Comparison of ENCODE assay signal across 16 cellular contexts in genomic region chr14:88863167-88863566, GRCh38. TPM values are rescaled to one million over a fixed set of nuclear protein-coding genes. Genes with fewer than 3 reads are reported as not detected.
DNase-seq lines count a peak whose midpoint lies in the region; ATAC-seq, FAIRE-seq and TF ChIP-seq lines count a peak whose summit lies in the region.
"Had no signal": no experiment of that assay in that cellular context is flagged by ENCODE, and none has a peak within 500 bp of the region (broad histone marks: within the 10 kb centered on the region; RNA-seq: fewer than 3 reads in every experiment).

No MANE protein-coding gene starts in this region.

- no peak overlapping the region for H3K9ac ChIP-seq in K562 (ENCODE audit: insufficient read depth in 1 of 2, low read depth in 2 of 2, low read length in 2 of 2)

- no peaks in the 10 kb centered on the region for H3K36me3 ChIP-seq in K562 (ENCODE audit: control insufficient read depth, insufficient read depth, low read length)
- no peaks in the 10 kb centered on the region for H3K36me3 ChIP-seq in mucosa of descending colon (ENCODE audit: low read depth)
- peaks cover 4% of the 10 kb centered on the region for H3K36me3 ChIP-seq in MG63

- H3K27me3 Mint-ChIP-seq in HFFc6 (ENCODE audit: insufficient read depth): no peaks in the 10 kb centered on the region; the same call in 1 of the 2 replicates

- no peak overlapping the region for H2AFZ ChIP-seq in K562 (ENCODE audit: low read depth, low read length)
- H2AFZ ChIP-seq: GM23338 had no signal

- H3K9me3 ChIP-seq in K562 (replicated peaks; ENCODE audit: control insufficient read depth, insufficient read depth, low read depth, low read length): no peaks in the 10 kb centered on the region
- no peaks in the 10 kb centered on the region for H3K9me3 ChIP-seq in mucosa of descending colon
- no peaks in the 10 kb centered on the region for H3K9me3 ChIP-seq in MG63
- H3K9me3 ChIP-seq: Caco-2 had no signal

- no peak overlapping the region for H3K4me2 ChIP-seq in K562 (ENCODE audit: insufficient read depth, low read length)
- H3K4me2 ChIP-seq: GM23338 had no signal

- 0% methylated on average over 1 of the region's 1 CpG for WGBS in K562 (ENCODE audit: insufficient coverage, low coverage, missing lambda C conversion rate)

- H3K4me3 ChIP-seq in K562: no peak overlapping the region
- H3K4me3 ChIP-seq in mucosa of descending colon: no peak overlapping the region
- no peak overlapping the region for H3K4me3 ChIP-seq in MG63
- H3K4me3 ChIP-seq: GM23338 had no signal

- H3K27ac Mint-ChIP-seq in HFFc6: peak overlapping the region; percentile 25
- H3K27ac Mint-ChIP-seq: CD14-positive monocyte; CD8-positive, alpha-beta T cell; GM23338; H9 had no signal

- FAIRE-seq in K562 (lab: Jason Lieb, UNC): no peak

- CTCF ChIA-PET in K562 (lab: Yijun Ruan, JAX; ENCODE audit: low intra/inter-chr PET ratio): no interaction called here

- no peaks in the 10 kb centered on the region for H3K79me2 ChIP-seq in K562 (ENCODE audit: control insufficient read depth, insufficient read depth, low read length)

- H3K9me1 ChIP-seq in K562 (ENCODE audit: control insufficient read depth, insufficient read depth, low read length): no peaks in the 10 kb centered on the region

- H3K9me3 Mint-ChIP-seq in HFFc6: 0 out of 2 replicates have a peak, but pooled peaks cover 4% of the 10 kb centered on the region

- H3K27me3 ChIP-seq in K562 (ENCODE audit: control insufficient read depth in 2 of 2, insufficient read depth in 2 of 2, low read length in 2 of 2) (no peaks in the 10 kb centered on the region), MG63 (no peaks in the 10 kb centered on the region)

- POLR2A ChIA-PET in K562 (lab: Yijun Ruan, JAX): no interaction called here

- intact Hi-C loops in K562 (cut with micrococcal nuclease) (no loop called here), mucosa of descending colon (cut with DNase I, micrococcal nuclease) (no loop called here)

- ATAC-seq in K562 (no peak), mucosa of descending colon (peak; percentile 45), GM19452 (IDR thresholded peaks at IDR 0.05; ENCODE audit: unreplicated experiment) (no peak)
- ATAC-seq: CD8-positive, alpha-beta T cell; GM23338 had no signal

- no TSS peak for BruUV-seq in K562 (replicated peaks; lab: Mats Ljungman, UMichigan)

- H3K4me3 Mint-ChIP-seq in HFFc6: no peak overlapping the region
- H3K4me3 Mint-ChIP-seq: CD14-positive monocyte; CD8-positive, alpha-beta T cell; GM23338; H9 had no signal

- H3K4me1 ChIP-seq in K562 (replicated peaks in 1 of 2; ENCODE audit: control insufficient read depth in 2 of 2, insufficient read depth in 2 of 2, low read length in 2 of 2) (no peaks in the 10 kb centered on the region), mucosa of descending colon (ENCODE audit: low read depth) (no peaks in the 10 kb centered on the region)
- H3K4me1 ChIP-seq: Caco-2 had no signal

- DNase-seq in NCI-H2107 treated with DMSO at 0.1 percent for 48 hours (lab: John Stamatoyannopoulos, UW; ENCODE audit: unreplicated experiment): peak; percentile 36
- no peak for DNase-seq in NCI-H2107 (lab: John Stamatoyannopoulos, UW)
- no peak for DNase-seq in HFFc6
- no peak for DNase-seq in K562 (ENCODE audit: extremely low read depth in 1 of 4, low spot score in 3 of 4)
- DNase-seq in mucosa of descending colon: no peak
- no peak for DNase-seq in activated effector memory CD4-positive, alpha-beta T cell treated with anti-CD3 and anti-CD28 coated beads, Interleukin-2, amount 50 U/mL, for 16 hours
- DNase-seq in MG63: no peak
- DNase-seq: Caco-2; CD8-positive, alpha-beta T cell; DMS53; GF-D8; H9 had no signal

- no peaks in the 10 kb centered on the region for H4K20me1 ChIP-seq in K562 (replicated peaks; ENCODE audit: control insufficient read depth, insufficient read depth, low read length)

- TF ChIP-seq CTCF in HFFc6 (IDR thresholded peaks at IDR 0.05) (no peak), K562 (IDR thresholded peaks at IDR 0.05 in 2 of 3, conservative IDR thresholded peaks at IDR 0.05 in 1 of 3; ENCODE audit: insufficient read depth in 2 of 3, low read depth in 1 of 3, low read length in 3 of 3) (no peak), mucosa of descending colon (IDR thresholded peaks at IDR 0.05) (no peak)

- H3K36me3 Mint-ChIP-seq in HFFc6 (ENCODE audit: low read depth): peaks cover 65% of the 10 kb centered on the region

- H3K27ac ChIP-seq in K562 (ENCODE audit: extremely low read depth, low read depth, low read length): no peak overlapping the region
- H3K27ac ChIP-seq: 22Rv1 had no signal

- no peak for TF ChIP-seq POLR2A in K562 (conservative IDR thresholded peaks at IDR 0.05)

- peaks cover 41% of the 10 kb centered on the region for H3K4me1 Mint-ChIP-seq in HFFc6 (ENCODE audit: low read depth)
- H3K4me1 Mint-ChIP-seq: CD14-positive monocyte had no signal

- TF ChIP-seq RAD21 in K562 (CRISPR knock-in tag; conservative IDR thresholded peaks at IDR 0.05 in 1 of 2, IDR thresholded peaks at IDR 0.05 in 1 of 2): no peak

- in situ Hi-C loops in K562 (cut with MboI): no loop called here

- no peak for TF ChIP-seq EP300 in K562 (IDR thresholded peaks at IDR 0.05; ENCODE audit: low read length)

TF ChIP-seq in K562, 482 proteins besides CTCF, POLR2A, EP300 and RAD21:
- TF ChIP-seq NFRKB (IDR thresholded peaks at IDR 0.05; ENCODE audit: low read depth) (no peak), SREBF1 (IDR thresholded peaks at IDR 0.05; ENCODE audit: borderline replicate concordance, low read depth, low read length) (no peak), RNF2 (IDR thresholded peaks at IDR 0.05) (no peak), XRCC3 (IDR thresholded peaks at IDR 0.05) (no peak), RFX1 (IDR thresholded peaks at IDR 0.05) (peak; percentile 55), HMGXB4 (CRISPR knock-in tag; IDR thresholded peaks at IDR 0.05) (no peak)

RNA-seq across cellular contexts. Expression of gene TTC8, which starts 38.7 kb away (rescaled TPM):
- 10 to 100 TPM; 51.3 to 70.0 (median 58.5) TPM for total RNA-seq in HFFc6 (2021; fragmentation: NEBNext Ultra II Directional; extraction: Animal tissue kit (Norgen Biotek cat#: 25700))
- total RNA-seq in K562 (2011; cell fraction: chromatin; rRNA removed; ENCODE audit: low replicate concordance): 6.5 and 14.2 TPM in 2 replicates
- total RNA-seq in K562 (2011; cell fraction: nucleolus; rRNA removed): 4.5 and 4.7 TPM in 2 replicates
- 3.4 and 4.7 TPM in 2 replicates for total RNA-seq in K562 (2011; cell fraction: nucleoplasm; rRNA removed)
- total RNA-seq in K562 (2014; rRNA removed) (7.1 and 7.5 TPM in 2 replicates), K562 (2014; rRNA removed; fragmentation: Illumina TruSeq; extraction: Trizol) (7.3 and 9.2 TPM in 2 replicates), K562 (2015; rRNA removed; fragmentation: Illumina TruSeq; extraction: Trizol) (6.9 and 8.3 TPM in 2 replicates), K562 (2021) (8.1 and 9.6 TPM in 2 replicates), mucosa of descending colon (10 to 100 TPM; 12.5 to 20.2 (median 14.1) TPM)
- polyA plus RNA-seq in K562 (2011; rRNA removed) (17.9 and 22.7 TPM in 2 replicates), K562 (2014; fragmentation: Illumina TruSeq; extraction: Trizol) (9.3 and 13.2 TPM in 2 replicates), K562 (2014; fragmentation: Nextera tagmentation; extraction: Ambion mirVana) (10 to 100 TPM in 1 of 2 experiments, 1 to 10 TPM in 1; 8.0 to 11.8 TPM), K562 (2014; rRNA removed) (10.6 and 12.4 TPM in 2 replicates)
- polyA plus RNA-seq in K562 (2011; cell fraction: cytosol; rRNA removed): 11.9 and 16.8 TPM in 2 replicates
- 14.7 and 18.8 TPM in 2 replicates for polyA plus RNA-seq in K562 (2011; cell fraction: nucleus; rRNA removed)
- polyA plus RNA-seq in K562 (2012): 7.5 and 7.7 TPM in 2 replicates
- polyA minus RNA-seq in K562 (2011; rRNA and poly(A)+ RNA removed): 14.0 and 14.1 TPM in 2 replicates
- polyA minus RNA-seq in K562 (2011; cell fraction: cytosol; rRNA and poly(A)+ RNA removed): 4.3 and 8.5 TPM in 2 replicates
- polyA minus RNA-seq in K562 (2011; cell fraction: nucleus; rRNA and poly(A)+ RNA removed): 5.1 and 13.0 TPM in 2 replicates
- total RNA-seq in MG63 (2014; rRNA removed; shearing (Covaris generic); ENCODE audit: low replicate concordance): 35.8 and 42.1 TPM in 2 replicates
